10 cellular contexts compared by ENCODE assay signal in genomic region chr2:95042472-95043271, GRCh38. TPM values are rescaled to one million over a fixed set of nuclear protein-coding genes. Genes with fewer than 3 reads are reported as not detected.
A peak's percentile ranks its signal among the peaks of the same experiment; 100 is the strongest.
DNase-seq lines count a peak whose midpoint lies in the region; ATAC-seq, FAIRE-seq and TF ChIP-seq lines count a peak whose summit lies in the region.
"Had no signal": no experiment of that assay in that cellular context is flagged by ENCODE, and none has a peak within 500 bp of the region (broad histone marks: within the 10 kb centered on the region; RNA-seq: fewer than 3 reads in every experiment).

No MANE protein-coding gene starts in this region.

- POLR2A ChIA-PET in T-cell (lab: Charles Lee), result no interaction called here

- H4K20me1 ChIP-seq in smooth muscle cell (ENCODE audit: low read depth), result no peaks in the 10 kb centered on the region
- H4K20me1 ChIP-seq: BLaER1 had no signal

- 80 to 81% methylated on average over 7 of the region's 7 CpGs for WGBS in aorta, 2 donors
- 77% methylated on average over 7 of the region's 7 CpGs for WGBS in smooth muscle cell (ENCODE audit: low lambda C conversion rate)

- peak overlapping the region; percentile 65 to 83 for H3K27ac ChIP-seq in kidney (ENCODE audit: low read depth in 2 of 2, low read length in 2 of 2)
- H3K27ac ChIP-seq in aorta (ENCODE audit: low read depth in 1 of 2, low read length in 2 of 2), result no peak overlapping the region
- no peak overlapping the region for H3K27ac ChIP-seq in smooth muscle cell (ENCODE audit: low read depth)
- H3K27ac ChIP-seq: BLaER1 had no signal

- no peak for FAIRE-seq in kidney (lab: Jason Lieb, UNC)

- H3K9me3 ChIP-seq in kidney (ENCODE audit: control insufficient read depth in 1 of 2, low read length in 2 of 2) (no peaks in the 10 kb centered on the region), aorta (ENCODE audit: control insufficient read depth, low read length) (no peaks in the 10 kb centered on the region), smooth muscle cell (replicated peaks; ENCODE audit: low read depth) (no peaks in the 10 kb centered on the region)

- DNase-seq in Right ventricle myocardium inferior (ENCODE audit: missing footprints), result peak; percentile 45
- no peak for DNase-seq in cardiac septum (ENCODE audit: low spot score)
- DNase-seq in T-cell, result no peak
- DNase-seq in kidney, result no peak
- DNase-seq in aorta, result no peak
- DNase-seq in HuH-7 (ENCODE audit: low spot score), result no peak
- no peak for DNase-seq in smooth muscle cell (lab: John Stamatoyannopoulos, UW; ENCODE audit: unreplicated experiment)
- DNase-seq in ecto neural progenitor cell (ENCODE audit: low spot score), result no peak
- DNase-seq: activated CD8-positive, alpha-beta memory T cell treated with anti-CD3 and anti-CD28 coated beads, Interleukin-2, amount 50 U/mL, for 48 hours had no signal

- H3F3A ChIP-seq in smooth muscle cell (ENCODE audit: low read depth), result no peaks in the 10 kb centered on the region

- peak overlapping the region in 1 of 2 donors; percentile 8 for H3K9ac ChIP-seq in kidney (ENCODE audit: low read length in 2 of 2)
- no peak overlapping the region for H3K9ac ChIP-seq in smooth muscle cell (ENCODE audit: low read depth)
- H3K9ac ChIP-seq: BLaER1 had no signal

- H3K4me3 Mint-ChIP-seq in T-cell, result peak overlapping the region in 1 of 3 donors; percentile 7

- H3K36me3 ChIP-seq in kidney (ENCODE audit: control insufficient read depth in 1 of 2, insufficient read depth in 2 of 2, low read length in 2 of 2) (peaks cover 0 to 12% of the 10 kb centered on the region in 2 donors), aorta (ENCODE audit: control insufficient read depth in 1 of 2, insufficient read depth in 2 of 2, low read length in 1 of 2) (no peaks in the 10 kb centered on the region), smooth muscle cell (ENCODE audit: low read depth) (no peaks in the 10 kb centered on the region)
- H3K36me3 ChIP-seq: BLaER1 had no signal

- H3K27me3 Mint-ChIP-seq in T-cell, result no peaks in the 10 kb centered on the region

- intact Hi-C loops in Right ventricle myocardium inferior (cut with DNase I), result no loop called here
- intact Hi-C loops in cardiac septum (cut with DNase I), result no loop called here
- intact Hi-C loops in kidney (cut with DNase I), result no loop called here
- intact Hi-C loops in aorta (cut with DNase I), result no loop called here

- no peak overlapping the region for H3K4me2 ChIP-seq in smooth muscle cell
- H3K4me2 ChIP-seq: BLaER1 had no signal

- no peak overlapping the region for H3K4me3 ChIP-seq in kidney (ENCODE audit: low read length in 2 of 2)
- H3K4me3 ChIP-seq in aorta (ENCODE audit: low read length in 2 of 2), result no peak overlapping the region
- no peak overlapping the region for H3K4me3 ChIP-seq in smooth muscle cell
- H3K4me3 ChIP-seq: BLaER1 had no signal

- CTCF ChIA-PET in T-cell (lab: Charles Lee), result interaction anchor here in 1 of 2 donors (1.1 kb wide), 1 partner anchor 19 kb away, joined by 3 read pairs; no protein-coding TSS in a partner anchor

- H2AFZ ChIP-seq in smooth muscle cell (ENCODE audit: low read depth), result no peak overlapping the region

- peak overlapping the region; percentile 39 to 73 for H3K27ac Mint-ChIP-seq in T-cell

- peaks cover 82 to 93% (median 92%) of the 10 kb centered on the region in 3 donors for H3K4me1 Mint-ChIP-seq in T-cell

- peaks cover 18% of the 10 kb centered on the region for H3K36me3 Mint-ChIP-seq in T-cell

- TF ChIP-seq CTCF in kidney (IDR thresholded peaks at IDR 0.05; ENCODE audit: borderline replicate concordance, extremely low read depth, insufficient read depth) (no peak), smooth muscle cell (IDR thresholded peaks at IDR 0.05; ENCODE audit: borderline replicate concordance, insufficient read depth, poor library complexity, severe bottlenecking) (no peak)

- ATAC-seq in Right ventricle myocardium inferior (peak; percentile 4), T-cell (replicated peaks in 1 of 4) (no peak), aorta (ENCODE audit: low FRiP score) (peak; percentile 5)

- H3K27me3 ChIP-seq in aorta (ENCODE audit: control insufficient read depth in 1 of 2, insufficient read depth in 2 of 2, low read length in 1 of 2) (no peaks in the 10 kb centered on the region), smooth muscle cell (ENCODE audit: low read depth) (no peaks in the 10 kb centered on the region)
- H3K27me3 ChIP-seq: BLaER1 had no signal

- peaks cover 0 to 9% (median 0%) of the 10 kb centered on the region in 3 donors for H3K9me3 Mint-ChIP-seq in T-cell

- H3K79me2 ChIP-seq in smooth muscle cell (ENCODE audit: low read depth), result no peaks in the 10 kb centered on the region

- peaks cover 26 to 28% of the 10 kb centered on the region in 2 donors for H3K4me1 ChIP-seq in kidney (ENCODE audit: control insufficient read depth in 1 of 2, insufficient read depth in 1 of 2, low read depth in 1 of 2, low read length in 2 of 2)
- H3K4me1 ChIP-seq in aorta (ENCODE audit: control insufficient read depth in 1 of 2, insufficient read depth in 2 of 2, low read length in 2 of 2), result no peaks in the 10 kb centered on the region
- no peaks in the 10 kb centered on the region for H3K4me1 ChIP-seq in smooth muscle cell (ENCODE audit: low read depth)

RNA-seq across cellular contexts. Expression of gene MAL, which starts 17.2 kb away (rescaled TPM):
- 8.7 TPM for total RNA-seq in Right ventricle myocardium inferior
- 8.3 TPM for total RNA-seq in cardiac septum
- total RNA-seq in T-cell, result 100 to 1,000 TPM; 129 to 179 (median 150) TPM
- 477 TPM for total RNA-seq in kidney
- polyA plus RNA-seq in kidney (ENCODE audit: insufficient read depth, low read depth, low replicate concordance), result 1,006 TPM
- 1 to 10 TPM; 1.2 to 1.9 TPM for total RNA-seq in aorta
- polyA plus RNA-seq in aorta, result 1 to 10 TPM in 1 of 2 donors, under 1 TPM in 1; 0.49 to 2.0 TPM
- not detected in 2 replicates for total RNA-seq in smooth muscle cell
- polyA plus RNA-seq in smooth muscle cell, result not detected in 2 replicates

Comparison
In these comparisons a context has a peak if more than half of its experiments do, and no peak if none do; other contexts are left out.
1. ATAC-seq: peak in Right ventricle myocardium inferior (single experiment) and aorta (single experiment); none in T-cell (0 of 4).
2. H3K27ac ChIP-seq: peak in kidney (2 of 2); none in aorta (0 of 2) and smooth muscle cell (single experiment).
3. RNA of gene MAL, which starts 17.2 kb away (total RNA-seq): 477 TPM in kidney (single experiment) and 129 to 179 TPM in T-cell; 8.7 TPM in Right ventricle myocardium inferior (single experiment), 8.3 TPM in cardiac septum (single experiment), 1.2 to 1.9 TPM in aorta and not detected in smooth muscle cell; every median in the first group is over 10 times any median in the second.